Comparison of ENCODE assay signal across 13 cellular contexts in genomic region chr12:131218291-131219172, GRCh38.
DNase-seq lines count a peak whose midpoint lies in the region; ATAC-seq, FAIRE-seq and TF ChIP-seq lines count a peak whose summit lies in the region.
"Had no signal": no experiment of that assay in that cellular context is flagged by ENCODE, and none has a peak within 500 bp of the region (broad histone marks: within the 10 kb centered on the region; RNA-seq: fewer than 3 reads in every experiment).

No MANE protein-coding gene starts in this region.

- 9% methylated on average over 25 of the region's 25 CpGs for WGBS in GM12878 (ENCODE audit: insufficient coverage, insufficient replicate concordance, low lambda C conversion rate, missing lambda C conversion rate)

- H3K9ac ChIP-seq in GM12878 (ENCODE audit: control insufficient read depth, insufficient read depth, low read length) (peak overlapping the region; percentile 48; the same call in 1 of the 2 replicates), parathyroid adenoma (no peak overlapping the region)

- peak in 1 of 3 experiments; percentile 12; a peak in 1 of 6 replicates for TF ChIP-seq CTCF in GM12878 (IDR thresholded peaks at IDR 0.05 in 2 of 3, conservative IDR thresholded peaks at IDR 0.05 in 1 of 3; ENCODE audit: control insufficient read depth in 2 of 3, extremely low read depth in 1 of 3, insufficient read depth in 1 of 3, low read depth in 3 of 3, low read length in 3 of 3)
- TF ChIP-seq CTCF in parathyroid adenoma (IDR thresholded peaks at IDR 0.05): no peak

- CTCF ChIA-PET in GM12878 (lab: Yijun Ruan, JAX): interaction anchor here (0.9 to 1.2 kb wide), 2 partner anchors 20 to 234 kb away, joined by 3 read pairs; no protein-coding TSS in a partner anchor

- H3K4me1 ChIP-seq in GM12878 (ENCODE audit: control insufficient read depth, insufficient read depth, low read length) (peaks cover 34% of the 10 kb centered on the region), parathyroid adenoma (peaks cover 8% of the 10 kb centered on the region)

- H3K9me3 ChIP-seq in GM12878 (replicated peaks; ENCODE audit: control insufficient read depth, insufficient read depth, low read length) (no peaks in the 10 kb centered on the region; the same call in 2 of the 3 replicates), parathyroid adenoma (ENCODE audit: control insufficient read depth, low read length) (no peaks in the 10 kb centered on the region)

- in situ Hi-C loops in GM12878 (cut with MboI): no loop called here

- no peak for TF ChIP-seq POLR2A in GM12878 (IDR thresholded peaks at IDR 0.05; ENCODE audit: low read depth, low read length)

- TF ChIP-seq EP300 in GM12878 (IDR thresholded peaks at IDR 0.05; ENCODE audit: borderline replicate concordance in 1 of 2, control insufficient read depth in 1 of 2, low read depth in 2 of 2, low read length in 2 of 2): no peak

- no peak for FAIRE-seq in GM12878 (lab: Jason Lieb, UNC)

- H3K36me3 ChIP-seq in GM12878 (ENCODE audit: control insufficient read depth in 2 of 2, insufficient read depth in 2 of 2, low read length in 1 of 2) (no peaks in the 10 kb centered on the region), parathyroid adenoma (ENCODE audit: control insufficient read depth, insufficient read depth, low read length) (no peaks in the 10 kb centered on the region)

- RAD21 ChIA-PET in GM12878 (lab: Charles Lee; ENCODE audit: unreplicated experiment): interaction anchor here (0.9 to 2.7 kb wide), 2 partner anchors 21 to 117 kb away, joined by 3 to 18 read pairs; no protein-coding TSS in a partner anchor

- H2AFZ ChIP-seq in GM12878 (ENCODE audit: control insufficient read depth, low read depth, low read length) (peak overlapping the region; percentile 42), parathyroid adenoma (peak overlapping the region; percentile 21)

- no peaks in the 10 kb centered on the region for H3K27me3 ChIP-seq in GM12878 (replicated peaks in 1 of 2; ENCODE audit: control insufficient read depth in 2 of 2, insufficient read depth in 2 of 2, low read length in 1 of 2)
- H3K27me3 ChIP-seq in parathyroid adenoma (ENCODE audit: control insufficient read depth, insufficient read depth, low read length): no peaks in the 10 kb centered on the region

- no TSS peak for BruUV-seq in GM12878 (replicated peaks; lab: Mats Ljungman, UMichigan)

- no peak overlapping the region for H3K4me3 ChIP-seq in GM12878
- no peak overlapping the region for H3K4me3 ChIP-seq in parathyroid adenoma (ENCODE audit: low read depth, low read length)
- H3K4me3 ChIP-seq: skin epidermis had no signal

- H3K4me2 ChIP-seq in GM12878 (ENCODE audit: control insufficient read depth, insufficient read depth) (peak overlapping the region; percentile 54), parathyroid adenoma (ENCODE audit: low read length) (no peak overlapping the region)

- DNase-seq in GM12878 (ENCODE audit: low read depth, low spot score) (no peak), NCI-H1092 treated with DMSO at 0.1 percent for 48 hours (lab: John Stamatoyannopoulos, UW) (no peak), D341Med (ENCODE audit: low spot score) (no peak), SHP77 treated with DMSO at 0.1 percent for 48 hours (lab: John Stamatoyannopoulos, UW) (no peak)
- no peak for DNase-seq in activated T-cell treated with anti-CD3 and anti-CD28 coated beads, Interleukin-2, amount 50 U/mL, for 1 hour
- DNase-seq: caudate nucleus, DMS53, mammary epithelial cell, NCI-H524 had no signal

- H3K27ac ChIP-seq in GM12878 (ENCODE audit: control insufficient read depth, insufficient read depth) (peak overlapping the region; percentile 39), parathyroid adenoma (no peak overlapping the region)
- H3K27ac ChIP-seq: skin epidermis had no signal

- POLR2A ChIA-PET in GM12878 (lab: Charles Lee): interaction anchor here (1.1 to 1.4 kb wide), 2 partner anchors 21 to 22 kb away, joined by 3 to 7 read pairs; no protein-coding TSS in a partner anchor

- intact Hi-C loops in GM12878 (cut with micrococcal nuclease; ENCODE audit: unreplicated experiment): loop anchor here (2.0 kb wide), 1 partner anchor 20 kb away; no protein-coding TSS in a partner anchor

- no peak for TF ChIP-seq RAD21 in GM12878 (IDR thresholded peaks at IDR 0.05; ENCODE audit: insufficient read depth, low read depth, low read length)

- H3K79me2 ChIP-seq in GM12878 (ENCODE audit: control insufficient read depth, insufficient read depth, low read length) (no peaks in the 10 kb centered on the region; the same call in 1 of the 2 replicates), parathyroid adenoma (no peaks in the 10 kb centered on the region)

- no peaks in the 10 kb centered on the region for H4K20me1 ChIP-seq in GM12878 (ENCODE audit: control insufficient read depth, insufficient read depth)

- peak; percentile 28 for ATAC-seq in GM18868 (IDR thresholded peaks at IDR 0.05; ENCODE audit: unreplicated experiment)
- ATAC-seq in HG03175 (IDR thresholded peaks at IDR 0.05; ENCODE audit: unreplicated experiment): peak; percentile 33
- peak; percentile 60 for ATAC-seq in GM12878

- SMC1A ChIA-PET in GM12878 (lab: Charles Lee; ENCODE audit: uncharacterized antibody, unreplicated experiment): interaction anchor here (0.7 to 1.4 kb wide), 4 partner anchors 11 to 112 kb away, joined by 3 to 4 read pairs (median 3); no protein-coding TSS in a partner anchor

TF ChIP-seq in GM12878, 131 proteins besides CTCF, POLR2A, EP300 and RAD21:
- TF ChIP-seq SMARCA5 (IDR thresholded peaks at IDR 0.05) (peak; percentile 18; the same call in 1 of the 2 replicates), IKZF2 (IDR thresholded peaks at IDR 0.05) (peak; percentile 6 to 10; a peak in 1 of 4 replicates), BHLHE40 (IDR thresholded peaks at IDR 0.05; ENCODE audit: borderline replicate concordance in 1 of 2, low read depth in 2 of 2, low read length in 1 of 2) (peak in 1 of 2 experiments; percentile 41; a peak in 1 of 4 replicates), SIN3A (IDR thresholded peaks at IDR 0.05; ENCODE audit: low read depth, low read length) (no peak), DPF2 (IDR thresholded peaks at IDR 0.05) (0 out of 2 replicates have a peak, but pooled peaks have one; percentile 49), IKZF1 (conservative IDR thresholded peaks at IDR 0.05) (peak; percentile 65), NR2F1 (conservative IDR thresholded peaks at IDR 0.05) (peak; percentile 14; the same call in 1 of the 2 replicates), SKIL (IDR thresholded peaks at IDR 0.05; ENCODE audit: low read depth, poor library complexity, severe bottlenecking) (peak; percentile 34), GATAD2B (conservative IDR thresholded peaks at IDR 0.05; ENCODE audit: low read depth) (peak; percentile 50; the same call in 1 of the 2 replicates), HDAC6 (IDR thresholded peaks at IDR 0.05; ENCODE audit: unreplicated experiment) (no peak), CREM (IDR thresholded peaks at IDR 0.05; ENCODE audit: low read depth) (no peak), SPI1 (IDR thresholded peaks at IDR 0.05; ENCODE audit: borderline replicate concordance, insufficient read depth, low read depth, low read length) (peak; percentile 69; the same call in 1 of the 2 replicates), MEF2B (IDR thresholded peaks at IDR 0.05; ENCODE audit: partially characterized antibody, poor library complexity, severe bottlenecking) (peak; percentile 90), HDGF (IDR thresholded peaks at IDR 0.05) (0 out of 2 replicates have a peak, but pooled peaks have one; percentile 22)
